In genomic region chr12:47896022-47896421, GRCh38 we compare ENCODE assay signal across 26 cellular contexts. TPM values are rescaled to one million over a fixed set of nuclear protein-coding genes. Genes with fewer than 3 reads are reported as not detected.
DNase-seq lines count a peak whose midpoint lies in the region; ATAC-seq, FAIRE-seq and TF ChIP-seq lines count a peak whose summit lies in the region.
"Had no signal": no experiment of that assay in that cellular context is flagged by ENCODE, and none has a peak within 500 bp of the region (broad histone marks: within the 10 kb centered on the region; RNA-seq: fewer than 3 reads in every experiment).

No MANE protein-coding gene starts in this region.

- no peak for DNase-seq in activated CD4-positive, alpha-beta memory T cell treated with anti-CD3 and anti-CD28 coated beads, Interleukin-2, amount 10 ng/mL, durations not matched to agents 7 days and 5 days
- no peak for DNase-seq in activated CD4-positive, alpha-beta memory T cell treated with anti-CD3 and anti-CD28 coated beads for 36 hours
- DNase-seq in RWPE2 (ENCODE audit: low spot score) (no peak), H1 (ENCODE audit: low read depth in 1 of 2, low spot score in 2 of 2) (no peak), small intestine (peak; percentile 46), glomerular visceral epithelial cell (ENCODE audit: extremely low spot score) (no peak), foreskin melanocyte (no peak)
- DNase-seq: activated CD4-positive, alpha-beta T cell treated with anti-CD3 and anti-CD28 coated beads for 4 hours; activated CD8-positive, alpha-beta memory T cell treated with anti-CD3 and anti-CD28 coated beads, Interleukin-2, amount 10 ng/mL, durations not matched to agents 7 days and 5 days; effector CD4-positive, alpha-beta T cell; heart left ventricle; natural killer cell; NCI-H2081 treated with DMSO at 0.1 percent for 48 hours; NCI-H510A; NK-92 treated with Interleukin-12 subunit alpha and Interleukin-12 subunit beta, amount 100 ng/mL, for 24 hours; retina; stimulated activated CD4-positive, alpha-beta T cell treated with anti-CD3 and anti-CD28 coated beads, Interleukin-2, amount 100 ng/mL, for 48 hours; stimulated activated naive B cell treated with anti-CD40 and anti-IgM and Interleukin-4, amounts not matched to agents 10 μg/mL and 1 μg/mL and 100 μg/mL, for 72 hours had no signal

- no peak overlapping the region for H3K14ac ChIP-seq in H1 (ENCODE audit: insufficient read length)

- H3K9me3 ChIP-seq in RWPE2 (ENCODE audit: severe bottlenecking) (no peaks in the 10 kb centered on the region), H1 (ENCODE audit: insufficient read depth in 2 of 2, low read depth in 1 of 2, low read length in 1 of 2) (no peaks in the 10 kb centered on the region), small intestine (ENCODE audit: control insufficient read depth, low read depth) (no peaks in the 10 kb centered on the region)
- H3K9me3 ChIP-seq: heart left ventricle, MG63, SJSA1 had no signal

- H3K36me3 ChIP-seq in RWPE2 (ENCODE audit: low read depth), result peaks cover 20% of the 10 kb centered on the region; the same call in 1 of the 2 replicates
- no peaks in the 10 kb centered on the region for H3K36me3 ChIP-seq in H1 (ENCODE audit: control insufficient read depth in 2 of 4, insufficient read depth in 4 of 4, low read length in 3 of 4)
- peaks cover 0 to 4% of the 10 kb centered on the region in 2 donors for H3K36me3 ChIP-seq in small intestine (ENCODE audit: control insufficient read depth in 2 of 2, insufficient read depth in 2 of 2, low read length in 2 of 2)
- H3K36me3 ChIP-seq: heart left ventricle, SJSA1 had no signal

- H3K27ac ChIP-seq in RWPE2 (ENCODE audit: poor library complexity, severe bottlenecking) (peak overlapping the region; percentile 57), H1 (ENCODE audit: low read depth, low read length) (no peak overlapping the region), small intestine (ENCODE audit: low read depth in 1 of 2, low read length in 1 of 2) (peak overlapping the region; percentile 70 to 81)
- H3K27ac ChIP-seq: heart left ventricle, SJSA1 had no signal

- peak overlapping the region; percentile 11 for H3K4me3 Mint-ChIP-seq in activated CD4-positive, alpha-beta memory T cell treated with anti-CD3 and anti-CD28 coated beads, Interleukin-2, amount 10 ng/mL, durations not matched to agents 7 days and 5 days
- no peak overlapping the region for H3K4me3 Mint-ChIP-seq in activated CD4-positive, alpha-beta memory T cell treated with anti-CD3 and anti-CD28 coated beads for 36 hours
- H3K4me3 Mint-ChIP-seq: activated CD8-positive, alpha-beta memory T cell treated with anti-CD3 and anti-CD28 coated beads, Interleukin-2, amount 10 ng/mL, durations not matched to agents 7 days and 5 days; natural killer cell; stimulated activated naive B cell treated with anti-CD40 and anti-IgM and Interleukin-4, amounts not matched to agents 10 μg/mL and 1 μg/mL and 100 μg/mL, for 72 hours had no signal

- TF ChIP-seq EP300 in H1 (IDR thresholded peaks at IDR 0.05; ENCODE audit: borderline replicate concordance in 1 of 2, low read depth in 2 of 2, low read length in 2 of 2), result no peak

- no peak overlapping the region for H3K4ac ChIP-seq in H1 (replicated peaks; ENCODE audit: insufficient read length, low read depth, low read length)

- H3K27ac Mint-ChIP-seq in activated CD4-positive, alpha-beta memory T cell treated with anti-CD3 and anti-CD28 coated beads, Interleukin-2, amount 10 ng/mL, durations not matched to agents 7 days and 5 days, result peak overlapping the region; percentile 48
- H3K27ac Mint-ChIP-seq in activated CD4-positive, alpha-beta memory T cell treated with anti-CD3 and anti-CD28 coated beads for 36 hours, result no peak overlapping the region
- H3K27ac Mint-ChIP-seq: activated CD8-positive, alpha-beta memory T cell treated with anti-CD3 and anti-CD28 coated beads, Interleukin-2, amount 10 ng/mL, durations not matched to agents 7 days and 5 days; natural killer cell had no signal

- no peak overlapping the region for H2BK120ac ChIP-seq in H1 (replicated peaks; ENCODE audit: low read depth, low read length)

- no peak for FAIRE-seq in H1 (lab: Jason Lieb, UNC)
- FAIRE-seq in small intestine (lab: Jason Lieb, UNC), result no peak
- FAIRE-seq: GM12891, RCC 7860, urothelium cell line had no signal

- H3K9me3 Mint-ChIP-seq in activated CD4-positive, alpha-beta memory T cell treated with anti-CD3 and anti-CD28 coated beads, Interleukin-2, amount 10 ng/mL, durations not matched to agents 7 days and 5 days, result no peaks in the 10 kb centered on the region
- no peaks in the 10 kb centered on the region for H3K9me3 Mint-ChIP-seq in activated CD4-positive, alpha-beta memory T cell treated with anti-CD3 and anti-CD28 coated beads for 36 hours
- H3K9me3 Mint-ChIP-seq: natural killer cell; stimulated activated naive B cell treated with anti-CD40 and anti-IgM and Interleukin-4, amounts not matched to agents 10 μg/mL and 1 μg/mL and 100 μg/mL, for 72 hours had no signal

- CTCF ChIA-PET in activated CD4-positive, alpha-beta memory T cell treated with anti-CD3 and anti-CD28 coated beads, Interleukin-2, amount 10 ng/mL, durations not matched to agents 7 days and 5 days (lab: Charles Lee), result interaction anchor here (1.2 to 2.9 kb wide), 2 partner anchors 9 kb away, joined by 3 to 18 read pairs; partner anchors contain the start of gene VDR
- CTCF ChIA-PET in activated CD4-positive, alpha-beta memory T cell treated with anti-CD3 and anti-CD28 coated beads for 36 hours (lab: Charles Lee), result interaction anchor here (0.6 to 1.6 kb wide), 5 partner anchors 10 to 180 kb away, joined by 3 to 4 read pairs (median 3); no protein-coding TSS in a partner anchor
- CTCF ChIA-PET in H1 (lab: Charles Lee; ENCODE audit: partially characterized antibody), result interaction anchor here (0.6 to 3.1 kb wide), 8 partner anchors 9 to 269 kb away, joined by 3 to 20 read pairs (median 4); partner anchors contain the start of gene VDR

- no peaks in the 10 kb centered on the region for H4K20me1 ChIP-seq in H1 (replicated peaks in 1 of 2; ENCODE audit: control insufficient read depth in 1 of 2, insufficient read depth in 2 of 2, low read length in 2 of 2)

- no peak overlapping the region for H2BK20ac ChIP-seq in H1 (ENCODE audit: low read length)

- H2AK5ac ChIP-seq in H1 (ENCODE audit: low read depth, low read length), result no peak overlapping the region

- no peak overlapping the region for H2BK15ac ChIP-seq in H1 (ENCODE audit: low read length)

- H3K4me1 ChIP-seq in RWPE2 (ENCODE audit: insufficient read depth, poor library complexity, severe bottlenecking) (peaks cover 22% of the 10 kb centered on the region), H1 (replicated peaks in 1 of 4; ENCODE audit: control insufficient read depth in 3 of 4, insufficient read depth in 4 of 4, low read length in 3 of 4) (no peaks in the 10 kb centered on the region), small intestine (ENCODE audit: control insufficient read depth in 2 of 2, insufficient read depth in 1 of 2, low read depth in 1 of 2, low read length in 1 of 2) (peaks cover 8 to 11% of the 10 kb centered on the region in 2 donors)
- H3K4me1 ChIP-seq: SJSA1 had no signal

- no peak overlapping the region for H2BK5ac ChIP-seq in H1 (ENCODE audit: low read depth, low read length)

- TF ChIP-seq RAD21 in H1 (IDR thresholded peaks at IDR 0.05 in 1 of 2, conservative IDR thresholded peaks at IDR 0.05 in 1 of 2; ENCODE audit: low read depth in 2 of 2, low read length in 2 of 2), result no peak

- H3K9ac ChIP-seq in H1 (replicated peaks in 1 of 4; ENCODE audit: extremely low read depth in 1 of 4, low read depth in 3 of 4, low read length in 3 of 4), result no peak overlapping the region

- H3K23ac ChIP-seq in H1 (ENCODE audit: insufficient read length), result no peak overlapping the region

- H4K8ac ChIP-seq in H1 (ENCODE audit: extremely low read depth, insufficient read depth, low read length), result peak overlapping the region; percentile 72; the same call in 1 of the 2 replicates

- peaks cover 96% of the 10 kb centered on the region for H3K4me1 Mint-ChIP-seq in activated CD4-positive, alpha-beta memory T cell treated with anti-CD3 and anti-CD28 coated beads, Interleukin-2, amount 10 ng/mL, durations not matched to agents 7 days and 5 days
- H3K4me1 Mint-ChIP-seq in activated CD4-positive, alpha-beta memory T cell treated with anti-CD3 and anti-CD28 coated beads for 36 hours (ENCODE audit: low read depth), result peaks cover 71% of the 10 kb centered on the region

- H3K79me2 ChIP-seq in H1 (ENCODE audit: control insufficient read depth in 1 of 2, insufficient read depth in 2 of 2, low read length in 2 of 2), result no peaks in the 10 kb centered on the region

- no peak overlapping the region for H2BK12ac ChIP-seq in H1 (ENCODE audit: low read depth, low read length)

- no peak overlapping the region for H3K56ac ChIP-seq in H1 (replicated peaks; ENCODE audit: insufficient read length, low read depth, low read length)

- TF ChIP-seq POLR2A in H1 (IDR thresholded peaks at IDR 0.05; ENCODE audit: control extremely low read depth in 1 of 2, low read depth in 2 of 2, low read length in 2 of 2), result no peak

- H3K4me2 ChIP-seq in H1 (ENCODE audit: insufficient read depth in 1 of 2, low read depth in 2 of 2, low read length in 2 of 2), result no peak overlapping the region

- intact Hi-C loops in activated CD4-positive, alpha-beta memory T cell treated with anti-CD3 and anti-CD28 coated beads for 36 hours (cut with micrococcal nuclease), result no loop called here

- H3K36me3 Mint-ChIP-seq in activated CD4-positive, alpha-beta memory T cell treated with anti-CD3 and anti-CD28 coated beads, Interleukin-2, amount 10 ng/mL, durations not matched to agents 7 days and 5 days (ENCODE audit: low read depth), result peaks cover 91% of the 10 kb centered on the region
- peaks cover 88% of the 10 kb centered on the region for H3K36me3 Mint-ChIP-seq in activated CD4-positive, alpha-beta memory T cell treated with anti-CD3 and anti-CD28 coated beads for 36 hours
- H3K36me3 Mint-ChIP-seq: natural killer cell had no signal

- no peak for ATAC-seq in RWPE2 (ENCODE audit: low read depth)
- ATAC-seq in HG02870 (IDR thresholded peaks at IDR 0.05; ENCODE audit: unreplicated experiment), result no peak
- ATAC-seq: activated CD8-positive, alpha-beta memory T cell treated with anti-CD3 and anti-CD28 coated beads, Interleukin-2, amount 10 ng/mL, durations not matched to agents 7 days and 5 days; heart left ventricle; left lobe of liver; natural killer cell; stimulated activated naive B cell treated with anti-CD40 and anti-IgM and Interleukin-4, amounts not matched to agents 10 μg/mL and 1 μg/mL and 100 μg/mL, for 72 hours had no signal

- H3K79me1 ChIP-seq in H1 (ENCODE audit: low read depth, low read length), result no peaks in the 10 kb centered on the region

- no peak overlapping the region for H2AFZ ChIP-seq in H1 (ENCODE audit: low read length)

- TF ChIP-seq CTCF in RWPE2 (IDR thresholded peaks at IDR 0.05; ENCODE audit: poor library complexity, severe bottlenecking) (no peak), H1 (IDR thresholded peaks at IDR 0.05; ENCODE audit: control extremely low read depth in 1 of 3, insufficient read depth in 1 of 3, low read depth in 1 of 3, low read length in 3 of 3) (no peak)

- 96% methylated on average over 4 of the region's 4 CpGs; no CpG with 5 or more reads in 1 of the 2 experiments for whole genome bisulfite sequencing in H1 (ENCODE audit: extremely low coverage in 1 of 2, insufficient coverage in 1 of 2, insufficient read length in 1 of 2, insufficient replicate concordance in 2 of 2, low coverage in 1 of 2, low lambda C conversion rate in 2 of 2, missing lambda C conversion rate in 1 of 2), 2 experiments
- WGBS in small intestine, 3 donors, result 20 to 64% (median 38%) methylated on average over 4 of the region's 4 CpGs

- H3K27me3 Mint-ChIP-seq in activated CD4-positive, alpha-beta memory T cell treated with anti-CD3 and anti-CD28 coated beads, Interleukin-2, amount 10 ng/mL, durations not matched to agents 7 days and 5 days, result no peaks in the 10 kb centered on the region
- no peaks in the 10 kb centered on the region for H3K27me3 Mint-ChIP-seq in activated CD4-positive, alpha-beta memory T cell treated with anti-CD3 and anti-CD28 coated beads for 36 hours
- H3K27me3 Mint-ChIP-seq: activated CD8-positive, alpha-beta memory T cell treated with anti-CD3 and anti-CD28 coated beads, Interleukin-2, amount 10 ng/mL, durations not matched to agents 7 days and 5 days had no signal

- H3K4me3 ChIP-seq in RWPE2 (ENCODE audit: severe bottlenecking) (no peak overlapping the region), H1 (ENCODE audit: extremely low read depth in 1 of 4, insufficient read depth in 2 of 4, low read depth in 3 of 4, low read length in 4 of 4) (no peak overlapping the region), small intestine (ENCODE audit: low read depth in 1 of 2, low read length in 2 of 2) (no peak overlapping the region)
- H3K4me3 ChIP-seq: heart left ventricle, MG63, SJSA1 had no signal

- no peak overlapping the region for H4K91ac ChIP-seq in H1 (replicated peaks; ENCODE audit: insufficient read length, low read length)

- H4K5ac ChIP-seq in H1 (ENCODE audit: insufficient read length, low read depth, low read length), result no peak overlapping the region

- POLR2A ChIA-PET in activated CD4-positive, alpha-beta memory T cell treated with anti-CD3 and anti-CD28 coated beads, Interleukin-2, amount 10 ng/mL, durations not matched to agents 7 days and 5 days (lab: Charles Lee), result interaction anchor here (0.8 to 1.0 kb wide), 3 partner anchors 9 to 28 kb away, joined by 3 to 4 read pairs (median 3); partner anchors contain the start of gene VDR
- POLR2A ChIA-PET in activated CD4-positive, alpha-beta memory T cell treated with anti-CD3 and anti-CD28 coated beads for 36 hours (lab: Charles Lee), result interaction anchor here (2.7 kb wide), 1 partner anchor 11 kb away, joined by 12 read pairs; no protein-coding TSS in a partner anchor
- POLR2A ChIA-PET in H1 (lab: Charles Lee; ENCODE audit: partially characterized antibody), result interaction anchor here (0.9 to 1.8 kb wide), 3 partner anchors 9 to 11 kb away, joined by 3 to 6 read pairs (median 5); no protein-coding TSS in a partner anchor

- H3K27me3 ChIP-seq in RWPE2 (ENCODE audit: insufficient read depth, poor library complexity, severe bottlenecking) (no peaks in the 10 kb centered on the region), H1 (replicated peaks in 1 of 4; ENCODE audit: control insufficient read depth in 3 of 4, extremely low read depth in 1 of 4, insufficient read depth in 3 of 4, low read length in 3 of 4) (peaks cover 0 to 7% (median 3%) of the 10 kb centered on the region in 4 experiments; a peak in 3 of 7 replicates), small intestine (ENCODE audit: control insufficient read depth in 2 of 2, insufficient read depth in 2 of 2, low read length in 2 of 2) (no peaks in the 10 kb centered on the region)
- H3K27me3 ChIP-seq: MG63, SJSA1 had no signal

- H3K23me2 ChIP-seq in H1 (ENCODE audit: low read depth, low read length), result no peaks in the 10 kb centered on the region

- H3K18ac ChIP-seq in H1 (ENCODE audit: extremely low read depth, low read length), result no peak overlapping the region

RNA-seq across cellular contexts. Expression of gene VDR, which starts 8.8 kb away (rescaled TPM):
- 10 to 100 TPM; 62.9 to 65.5 TPM for total RNA-seq in activated CD4-positive, alpha-beta memory T cell treated with anti-CD3 and anti-CD28 coated beads, Interleukin-2, amount 10 ng/mL, durations not matched to agents 7 days and 5 days
- total RNA-seq in activated CD4-positive, alpha-beta memory T cell treated with anti-CD3 and anti-CD28 coated beads for 36 hours, result 100 to 1,000 TPM; 156 TPM
- total RNA-seq in H1 (2021; fragmentation: NEBNext Ultra II Directional; extraction: Animal tissue kit (Norgen Biotek cat#: 25700)), result 0.34 and 0.65 TPM in 2 replicates
- polyA plus RNA-seq in H1 (2011; rRNA removed), result 0.44 and 0.58 TPM in 2 replicates
- polyA plus RNA-seq in H1 (2011; cell fraction: cytosol; rRNA removed), result 0.23 TPM
- polyA plus RNA-seq in H1 (2011; cell fraction: nucleus; rRNA removed), result 0.33 TPM
- 0.14 to 0.27 TPM (median 0.23 TPM) in 4 replicates for polyA plus RNA-seq in H1 (2012, experiment 1 of 2)
- 0.08 TPM for polyA plus RNA-seq in H1 (2012, experiment 2 of 2)
- polyA plus RNA-seq in H1 (2013, experiment 1 of 2), result 0.28 TPM
- 0.24 TPM for polyA plus RNA-seq in H1 (2013, experiment 2 of 2)
- polyA minus RNA-seq in H1 (2011; rRNA and poly(A)+ RNA removed), result 0.66 and 0.83 TPM in 2 replicates
- 0.44 TPM for polyA minus RNA-seq in H1 (2011; cell fraction: cytosol; rRNA and poly(A)+ RNA removed)
- polyA minus RNA-seq in H1 (2011; cell fraction: nucleus; rRNA and poly(A)+ RNA removed), result 0.60 TPM
- 10 to 100 TPM; 36.7 to 61.0 (median 47.0) TPM for polyA plus RNA-seq in small intestine
- total RNA-seq: temporal lobe had no signal

Comparison
In these comparisons a context has a peak if more than half of its experiments do, and no peak if none do; other contexts are left out.
1. RNA of gene VDR, which starts 8.8 kb away (total RNA-seq): 156 TPM in activated CD4-positive, alpha-beta memory T cell treated with anti-CD3 and anti-CD28 coated beads for 36 hours and 62.9 to 65.5 TPM in activated CD4-positive, alpha-beta memory T cell treated with anti-CD3 and anti-CD28 coated beads, Interleukin-2, amount 10 ng/mL, durations not matched to agents 7 days and 5 days; 0.34 to 0.65 TPM in H1; every median in the first group is over 10 times any median in the second.